Comparison of ENCODE assay signal across 13 cellular contexts in the genomic region with DNA sequence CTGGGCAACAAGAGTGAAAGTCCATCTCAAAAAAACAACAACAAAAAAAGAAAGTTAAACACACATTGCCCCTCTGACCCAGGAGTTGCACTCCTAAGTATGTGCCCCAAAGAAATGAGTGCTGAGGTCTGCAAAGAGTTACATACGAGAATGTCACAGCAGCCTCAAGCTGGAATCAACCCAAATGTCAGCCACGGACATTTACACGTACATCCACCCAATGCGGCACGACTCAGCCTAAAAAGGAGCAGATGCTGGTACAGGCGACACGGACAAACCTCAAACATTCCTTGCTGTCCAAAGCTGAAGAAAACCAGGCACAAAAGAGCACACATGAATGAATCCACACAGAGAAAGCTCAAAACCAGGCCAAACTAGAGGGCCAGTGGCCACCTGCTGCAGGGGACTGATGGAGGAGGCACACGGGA. TPM values are rescaled to one million over a fixed set of nuclear protein-coding genes. Genes with fewer than 3 reads are reported as not detected.
DNase-seq lines count a peak whose midpoint lies in the region; ATAC-seq and TF ChIP-seq lines count a peak whose summit lies in the region.
"Had no signal": no experiment of that assay in that cellular context is flagged by ENCODE, and none has a peak within 500 bp of the region (broad histone marks: within the 10 kb centered on the region; RNA-seq: fewer than 3 reads in every experiment).

No MANE protein-coding gene starts in this region.

- no peak overlapping the region for H3K4me3 ChIP-seq in BLaER1
- no peak overlapping the region for H3K4me3 ChIP-seq in OCI-LY1 (ENCODE audit: low read depth, low read length, poor library complexity, severe bottlenecking)
- H3K4me3 ChIP-seq in duodenal mucosa (ENCODE audit: low read depth in 1 of 2, low read length in 2 of 2): peak overlapping the region in 1 of 2 donors; percentile 2
- H3K4me3 ChIP-seq in psoas muscle: no peak overlapping the region
- H3K4me3 ChIP-seq: mucosa of descending colon, SJCRH30 had no signal

- no peaks in the 10 kb centered on the region for H3K27me3 ChIP-seq in BLaER1
- no peaks in the 10 kb centered on the region; the same call in 1 of the 2 replicates for H3K27me3 ChIP-seq in OCI-LY1 (ENCODE audit: insufficient read depth, low read length)
- H3K27me3 ChIP-seq in duodenal mucosa (ENCODE audit: control insufficient read depth in 1 of 2, insufficient read depth in 2 of 2, low read length in 2 of 2): no peaks in the 10 kb centered on the region
- no peaks in the 10 kb centered on the region for H3K27me3 ChIP-seq in psoas muscle (ENCODE audit: insufficient read depth in 3 of 3, low read length in 2 of 3)
- H3K27me3 ChIP-seq: SJCRH30 had no signal

- H4K20me1 ChIP-seq in BLaER1 (peaks cover 91% of the 10 kb centered on the region), OCI-LY1 (ENCODE audit: insufficient read depth, low read length) (no peaks in the 10 kb centered on the region)

- TF ChIP-seq CTCF in OCI-LY1 (IDR thresholded peaks at IDR 0.05; ENCODE audit: low read length) (no peak), psoas muscle (IDR thresholded peaks at IDR 0.05) (no peak), GM13976 (IDR thresholded peaks at IDR 0.05; ENCODE audit: borderline replicate concordance, control extremely low read depth, extremely low read depth, insufficient read depth, missing control alignments) (no peak)

- in situ Hi-C loops in GM13976 (cut with MboI; ENCODE audit: low sequenced_read_pairs, unreplicated experiment): no loop called here

- no peak for DNase-seq in psoas muscle
- DNase-seq in mesenteric fat pad (ENCODE audit: low spot score): no peak
- no peak for DNase-seq in GM13976 (ENCODE audit: low spot score)
- DNase-seq: central memory CD4-positive, alpha-beta T cell; Kasumi-1; SJCRH30; stimulated activated naive CD4-positive, alpha-beta T cell had no signal

- H3F3A ChIP-seq in OCI-LY1 (ENCODE audit: insufficient read depth, low read length): no peaks in the 10 kb centered on the region

- ATAC-seq in psoas muscle: no peak
- no peak for ATAC-seq in HG03025 (IDR thresholded peaks at IDR 0.05; ENCODE audit: low FRiP score, unreplicated experiment)
- ATAC-seq in HG02973 (IDR thresholded peaks at IDR 0.05; ENCODE audit: unreplicated experiment): no peak
- ATAC-seq: mucosa of descending colon had no signal

- no peaks in the 10 kb centered on the region for H3K36me3 ChIP-seq in BLaER1
- H3K36me3 ChIP-seq in OCI-LY1 (ENCODE audit: insufficient read depth, low read length): no peaks in the 10 kb centered on the region
- no peaks in the 10 kb centered on the region for H3K36me3 ChIP-seq in duodenal mucosa (ENCODE audit: control insufficient read depth in 1 of 2, insufficient read depth in 2 of 2, low read length in 2 of 2)
- no peaks in the 10 kb centered on the region for H3K36me3 ChIP-seq in psoas muscle (ENCODE audit: insufficient read depth in 1 of 2, low read depth in 1 of 2)
- H3K36me3 ChIP-seq: SJCRH30 had no signal

- peaks cover 74% of the 10 kb centered on the region for H3K4me1 ChIP-seq in BLaER1
- H3K4me1 ChIP-seq in OCI-LY1 (ENCODE audit: insufficient read depth, low read length, severe bottlenecking): peaks cover 71% of the 10 kb centered on the region
- H3K4me1 ChIP-seq in duodenal mucosa (ENCODE audit: control insufficient read depth in 1 of 2, insufficient read depth in 2 of 2, low read length in 2 of 2): peaks cover 81% of the 10 kb centered on the region in 2 donors
- H3K4me1 ChIP-seq in psoas muscle: peaks cover 65% of the 10 kb centered on the region

- H3K4me2 ChIP-seq in BLaER1: peak overlapping the region; percentile 98
- H3K4me2 ChIP-seq in OCI-LY1 (ENCODE audit: low read length): peak overlapping the region; percentile 39; the same call in 1 of the 2 replicates

- H3K9me2 ChIP-seq in OCI-LY1 (ENCODE audit: low read depth, low read length): no peaks in the 10 kb centered on the region

- no peak overlapping the region for H2AFZ ChIP-seq in OCI-LY1 (ENCODE audit: low read length)

- H3K79me2 ChIP-seq in OCI-LY1 (ENCODE audit: insufficient read depth, low read length): no peaks in the 10 kb centered on the region

- intact Hi-C loops in psoas muscle (cut with DNase I): no loop called here

- 27 to 48% (median 33%) methylated on average over 8 of the region's 8 CpGs for WGBS in psoas muscle, 3 donors

- H3K27ac ChIP-seq in BLaER1: no peak overlapping the region
- peak overlapping the region; percentile 73 for H3K27ac ChIP-seq in OCI-LY1 (ENCODE audit: low read depth, low read length, poor library complexity, severe bottlenecking)
- H3K27ac ChIP-seq in duodenal mucosa (ENCODE audit: low read depth, low read length): peak overlapping the region; percentile 7
- H3K27ac ChIP-seq in psoas muscle: peak overlapping the region; percentile 48
- H3K27ac ChIP-seq: SJCRH30 had no signal

- H3K9ac ChIP-seq in BLaER1 (no peak overlapping the region; the same call in 1 of the 2 replicates), OCI-LY1 (ENCODE audit: low read length) (no peak overlapping the region; the same call in 1 of the 2 replicates), duodenal mucosa (ENCODE audit: low read depth in 1 of 2, low read length in 2 of 2) (no peak overlapping the region)

- H3K9me3 ChIP-seq in BLaER1 (no peaks in the 10 kb centered on the region), OCI-LY1 (ENCODE audit: low read length) (no peaks in the 10 kb centered on the region), duodenal mucosa (ENCODE audit: control insufficient read depth in 1 of 2, low read length in 2 of 2) (no peaks in the 10 kb centered on the region), psoas muscle (no peaks in the 10 kb centered on the region)
- H3K9me3 ChIP-seq: mucosa of descending colon, SJCRH30 had no signal

RNA-seq across cellular contexts. Expression of a gene that starts 46.8 kb away (rescaled TPM):
- total RNA-seq in psoas muscle (10 to 100 TPM; 12.3 to 24.9 (median 19.0) TPM), mesenteric fat pad (156 TPM)
- 10 to 100 TPM; 12.2 to 14.6 (median 13.2) TPM for polyA plus RNA-seq in psoas muscle
